Comparison of ENCODE assay signal across 8 cellular contexts in the genomic region with DNA sequence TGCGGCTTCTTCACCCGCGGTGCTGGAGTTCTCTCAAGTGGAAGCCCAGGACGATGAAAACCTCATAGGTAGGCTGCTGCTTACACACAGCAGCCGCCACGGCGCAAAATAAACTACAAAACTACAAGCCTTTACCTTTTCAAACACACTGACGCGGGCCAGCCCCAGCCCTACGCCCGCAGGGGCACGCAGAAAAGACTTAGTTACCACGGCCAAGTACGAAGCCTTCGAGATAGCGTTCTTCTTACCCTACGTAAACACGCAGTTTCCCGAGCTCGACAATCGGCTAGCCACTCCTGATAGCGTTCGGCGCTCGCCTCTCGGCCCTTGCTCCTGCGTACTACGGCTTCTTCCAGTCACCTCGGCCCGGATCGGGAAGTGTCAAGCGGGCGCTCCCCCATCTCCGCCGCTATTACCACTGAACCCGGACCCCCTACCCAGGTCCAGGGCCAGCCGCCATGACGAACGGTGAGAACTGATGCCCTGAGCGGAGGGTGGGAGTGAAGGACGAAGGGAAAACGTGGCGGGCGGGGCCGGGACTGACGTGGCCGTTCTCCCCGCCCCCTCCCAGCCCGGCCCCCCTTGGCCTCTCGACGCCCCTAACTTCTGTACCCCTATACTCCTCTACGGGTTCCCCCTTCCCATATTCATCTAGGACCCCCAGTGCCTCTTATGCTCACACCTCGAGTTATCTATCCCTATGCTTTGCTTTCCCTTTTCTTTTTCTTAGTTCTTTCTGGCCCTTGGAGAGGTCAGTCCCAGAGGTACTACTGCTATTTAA. TPM values are rescaled to one million over a fixed set of nuclear protein-coding genes. Genes with fewer than 3 reads are reported as not detected.
A peak's percentile ranks its signal among the peaks of the same experiment; 100 is the strongest.
DNase-seq lines count a peak whose midpoint lies in the region; ATAC-seq and TF ChIP-seq lines count a peak whose summit lies in the region.

A gene (plus strand): TSS at position 350 of the 781 bp plus-strand sequence. CDS start 109 bp downstream, at position 459.

- H3K27ac Mint-ChIP-seq in IgD-negative memory B cell: peak within 1 kb of the TSS; percentile 93 to 98 (median 98)

- H3K4me3 Mint-ChIP-seq in IgD-negative memory B cell: peak within 1 kb of the TSS; percentile 92 to 97 (median 94)

- H3K4me1 ChIP-seq in mucosa of descending colon (ENCODE audit: low read depth): peaks cover 22% of the 10 kb centered on the region

- DNase-seq in DMS 273 treated with DMSO at 0.1 percent for 48 hours (lab: John Stamatoyannopoulos, UW) (peak; percentile 83), OCI-M1 (lab: John Stamatoyannopoulos, UW) (peak; percentile 96), activated T-cell treated with anti-CD3 and anti-CD28 coated beads for 24 hours (ENCODE audit: low read depth) (peak; percentile 84), epithelial cell of esophagus (ENCODE audit: low read depth) (peak; percentile 97), mucosa of descending colon (peak; percentile 94 to 96 (median 95))
- peak; percentile 75 for DNase-seq in stimulated activated CD8-positive, alpha-beta memory T cell treated with anti-CD3 and anti-CD28 coated beads, Interleukin-4, amount 100 ng/mL, for 24 hours (ENCODE audit: low read depth)

- H3K9me3 ChIP-seq in mucosa of descending colon: no peaks in the 10 kb centered on the region

- ATAC-seq in GM21529 (IDR thresholded peaks at IDR 0.05; ENCODE audit: unreplicated experiment): peak; percentile 93
- peak; percentile 97 for ATAC-seq in mucosa of descending colon

- H3K9me3 Mint-ChIP-seq in IgD-negative memory B cell: peaks cover 0 to 2% (median 0%) of the 10 kb centered on the region in 3 donors

- H3K36me3 ChIP-seq in mucosa of descending colon (ENCODE audit: low read depth): no peaks in the 10 kb centered on the region

- peaks cover 21 to 31% (median 30%) of the 10 kb centered on the region in 3 donors for H3K4me1 Mint-ChIP-seq in IgD-negative memory B cell

- intact Hi-C loops in mucosa of descending colon (cut with DNase I, micrococcal nuclease): no loop called here

- TF ChIP-seq CTCF in epithelial cell of esophagus (IDR thresholded peaks at IDR 0.05; ENCODE audit: insufficient read depth, low read depth, low read length, missing control alignments) (no peak), mucosa of descending colon (IDR thresholded peaks at IDR 0.05) (no peak)

- peak within 1 kb of the TSS; percentile 89 for H3K4me3 ChIP-seq in epithelial cell of esophagus (ENCODE audit: low read length)
- peak within 1 kb of the TSS; percentile 76 for H3K4me3 ChIP-seq in mucosa of descending colon

- H3K27me3 Mint-ChIP-seq in IgD-negative memory B cell: no peaks in the 10 kb centered on the region

- no peaks in the 10 kb centered on the region for H3K36me3 Mint-ChIP-seq in IgD-negative memory B cell

RNA-seq across cellular contexts. Expression of the gene that starts here (rescaled TPM):
- 34.8 TPM for polyA plus RNA-seq in IgD-negative memory B cell
- total RNA-seq in mucosa of descending colon: 10 to 100 TPM; 38.5 to 48.1 (median 45.9) TPM

Comparison
In these comparisons a context has a peak if more than half of its experiments do, and no peak if none do; other contexts are left out.
1. Peak in every context shown above with its lines: DNase-seq, ATAC-seq and H3K4me3 ChIP-seq.